Comparison of ENCODE assay signal across 6 cellular contexts in the genomic region with DNA sequence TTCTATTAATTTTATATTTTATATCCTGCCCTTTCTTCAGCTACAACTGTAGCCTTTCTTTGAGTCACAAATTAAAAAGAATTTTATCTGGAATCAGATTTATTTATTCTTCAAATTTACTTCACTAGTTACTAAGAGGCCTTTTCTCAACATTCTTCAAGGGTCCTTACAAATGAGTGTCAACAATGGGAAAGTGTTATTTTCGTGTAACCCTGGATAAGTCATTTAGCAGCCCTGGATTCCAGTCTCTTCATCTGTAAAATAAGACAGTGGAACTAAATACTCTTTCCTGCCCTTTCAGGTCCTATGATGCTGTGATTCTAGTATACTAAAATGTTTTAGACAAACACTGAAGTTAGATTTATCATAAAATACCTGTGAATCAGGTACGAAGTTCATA.
"Had no signal": no experiment of that assay in that cellular context is flagged by ENCODE, and none has a peak within 500 bp of the region (broad histone marks: within the 10 kb centered on the region; RNA-seq: fewer than 3 reads in every experiment).

No MANE protein-coding gene starts in this region.

- H3K4me3 Mint-ChIP-seq: IgD-negative memory B cell had no signal

- H3K27ac ChIP-seq: HL-60 had no signal

- H3K4me3 ChIP-seq: K562 had no signal

- ATAC-seq: HepG2, K562 had no signal

- DNase-seq: IMR-90, KBM-7 had no signal

- H3K27me3 Mint-ChIP-seq: IgD-negative memory B cell had no signal

- H3K27ac Mint-ChIP-seq: IgD-negative memory B cell had no signal
